ENCODE assay signal across 8 cellular contexts in the genomic region with DNA sequence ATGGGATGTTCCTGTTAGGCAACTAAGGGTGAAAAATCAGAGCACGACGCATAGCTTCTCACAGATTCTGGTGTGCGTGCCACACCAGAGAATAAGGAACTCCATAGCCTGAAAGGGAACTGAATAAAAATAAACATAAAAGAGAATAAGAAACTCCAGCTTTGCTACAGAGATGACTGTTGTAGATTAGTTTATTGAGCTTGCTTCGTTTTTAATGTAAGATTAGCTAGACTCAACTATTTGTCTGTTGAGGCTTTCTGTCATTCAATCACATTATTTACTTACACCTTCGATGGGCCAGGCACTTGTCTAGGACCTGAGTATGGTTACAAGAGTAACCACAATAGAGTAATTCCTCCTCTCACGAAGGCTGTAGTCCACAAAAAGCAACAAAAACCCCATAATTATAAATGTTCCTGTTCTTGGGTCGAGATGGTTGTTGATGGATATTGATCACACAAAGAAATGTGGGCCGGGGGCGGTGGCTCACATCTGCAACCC. TPM values are rescaled to one million over a fixed set of nuclear protein-coding genes. Genes with fewer than 3 reads are reported as not detected.
DNase-seq lines count a peak whose midpoint lies in the region; ATAC-seq and TF ChIP-seq lines count a peak whose summit lies in the region.

No MANE protein-coding gene starts in this region.

- TF ChIP-seq POLR2A in esophagus squamous epithelium (IDR thresholded peaks at IDR 0.05), result no peak

- H3K27me3 ChIP-seq in Panc1 (ENCODE audit: control insufficient read depth, insufficient read depth, low read length) (no peaks in the 10 kb centered on the region), esophagus squamous epithelium (no peaks in the 10 kb centered on the region), skeletal muscle tissue (ENCODE audit: control insufficient read depth in 3 of 3, insufficient read depth in 3 of 3, low read length in 3 of 3) (no peaks in the 10 kb centered on the region)

- no peaks in the 10 kb centered on the region for H3K9me3 ChIP-seq in Panc1 (ENCODE audit: control insufficient read depth, insufficient read depth, low read depth, low read length)
- no peaks in the 10 kb centered on the region for H3K9me3 ChIP-seq in esophagus squamous epithelium
- no peaks in the 10 kb centered on the region for H3K9me3 ChIP-seq in skeletal muscle tissue (ENCODE audit: control insufficient read depth in 3 of 3, low read length in 3 of 3)

- 61 to 81% methylated on average over 9 of the region's 9 CpGs for WGBS in esophagus squamous epithelium, 2 donors

- DNase-seq in GM20000 (ENCODE audit: low spot score), result peak; percentile 15
- no peak for DNase-seq in Panc1 (ENCODE audit: low read depth, low spot score)
- no peak for DNase-seq in esophagus squamous epithelium (lab: John Stamatoyannopoulos, UW)
- no peak for DNase-seq in occipital lobe (lab: John Stamatoyannopoulos, UW)
- no peak for DNase-seq in D341Med (ENCODE audit: low spot score)

- H3K27ac ChIP-seq in Panc1 (ENCODE audit: low read length) (peak overlapping the region; percentile 77), esophagus squamous epithelium (peak overlapping the region; percentile 98 to 99 (median 98)), skeletal muscle tissue (ENCODE audit: low read depth, low read length) (peak overlapping the region; percentile 99)

- TF ChIP-seq CTCF in GM20000 (IDR thresholded peaks at IDR 0.05; ENCODE audit: extremely low read depth, missing control alignments) (no peak), Panc1 (IDR thresholded peaks at IDR 0.05) (no peak), esophagus squamous epithelium (IDR thresholded peaks at IDR 0.05) (no peak)

- intact Hi-C loops in Panc1 (cut with micrococcal nuclease; ENCODE audit: unreplicated experiment) (no loop called here), esophagus squamous epithelium (cut with DNase I) (no loop called here)

- peak overlapping the region; percentile 13 to 100 (median 14) for H3K9ac ChIP-seq in skeletal muscle tissue (ENCODE audit: low read depth in 1 of 3, low read length in 3 of 3)

- CTCF ChIA-PET in Panc1 (lab: Charles Lee), result interaction anchor here (0.6 kb wide), 2 partner anchors 30 to 262 kb away, joined by 3 to 6 read pairs; no protein-coding TSS in a partner anchor

- H3K36me3 ChIP-seq in Panc1 (ENCODE audit: control insufficient read depth, insufficient read depth, low read length) (peaks cover 22% of the 10 kb centered on the region), esophagus squamous epithelium (peaks cover 4 to 55% (median 31%) of the 10 kb centered on the region in 3 donors), skeletal muscle tissue (ENCODE audit: control insufficient read depth in 3 of 3, insufficient read depth in 3 of 3, low read length in 3 of 3) (peaks cover 30 to 35% (median 30%) of the 10 kb centered on the region in 3 donors)

- ATAC-seq in Panc1 (0 out of 2 replicates have a peak, but pooled peaks have one; percentile 2), GM19328 (IDR thresholded peaks at IDR 0.05; ENCODE audit: unreplicated experiment) (no peak), GM21423 (IDR thresholded peaks at IDR 0.05; ENCODE audit: unreplicated experiment) (no peak)

- H3K4me3 ChIP-seq in Panc1 (ENCODE audit: low read depth in 2 of 2, low read length in 2 of 2), result peak overlapping the region; percentile 72 to 88; a peak in 3 of 4 replicates
- H3K4me3 ChIP-seq in esophagus squamous epithelium, result peak overlapping the region; percentile 70 to 97 (median 84)
- peak overlapping the region; percentile 84 to 96 (median 96) for H3K4me3 ChIP-seq in skeletal muscle tissue (ENCODE audit: low read length in 3 of 3)

- TSS peak; percentile 70 for BruUV-seq in Panc1 (replicated peaks; lab: Mats Ljungman, UMichigan)

- POLR2A ChIA-PET in Panc1 (lab: Charles Lee), result interaction anchor here (0.6 to 1.6 kb wide), 5 partner anchors 25 to 275 kb away, joined by 3 to 7 read pairs (median 4); no protein-coding TSS in a partner anchor

- in situ Hi-C loops in Panc1 (cut with HindIII; ENCODE audit: low pct_unique_long_range_greater_than_20kb, low sequenced_read_pairs), result no loop called here

- H3K4me1 ChIP-seq in Panc1 (ENCODE audit: control insufficient read depth, insufficient read depth, low read length), result peaks cover 6% of the 10 kb centered on the region
- peaks cover 18 to 43% (median 21%) of the 10 kb centered on the region in 3 donors for H3K4me1 ChIP-seq in esophagus squamous epithelium
- H3K4me1 ChIP-seq in skeletal muscle tissue (ENCODE audit: control insufficient read depth in 3 of 3, insufficient read depth in 3 of 3, low read length in 3 of 3), result peaks cover 12 to 15% (median 14%) of the 10 kb centered on the region in 3 donors

RNA-seq across cellular contexts. Expression of a gene that starts 0.8 kb away (rescaled TPM):
- total RNA-seq in Panc1 (2021; ENCODE audit: unreplicated experiment) (32.5 TPM), esophagus squamous epithelium (10 to 100 TPM; 15.6 to 27.7 (median 20.0) TPM), skeletal muscle tissue (23.5 TPM), occipital lobe (31.7 TPM)
- polyA plus RNA-seq in Panc1 (2012; ENCODE audit: insufficient read length), result 16.9 TPM

RNA-seq across cellular contexts. Expression of a gene that starts 25.2 kb away (rescaled TPM):
- total RNA-seq in Panc1 (2021; ENCODE audit: unreplicated experiment) (57.8 TPM), esophagus squamous epithelium (10 to 100 TPM; 40.9 to 78.6 (median 63.8) TPM), skeletal muscle tissue (37.1 TPM), occipital lobe (77.7 TPM)
- polyA plus RNA-seq in Panc1 (2012; ENCODE audit: insufficient read length), result 53.5 TPM

RNA-seq across cellular contexts. Expression of a gene that starts 25.5 kb away (rescaled TPM):
- total RNA-seq in Panc1 (2021; ENCODE audit: unreplicated experiment) (53.9 TPM), esophagus squamous epithelium (10 to 100 TPM in 3 of 4 donors, 1 to 10 TPM in 1; 9.0 to 33.7 (median 14.4) TPM), skeletal muscle tissue (18.8 TPM), occipital lobe (20.9 TPM)
- 11.4 TPM for polyA plus RNA-seq in Panc1 (2012; ENCODE audit: insufficient read length)
